Comparison of ENCODE assay signal across 20 cellular contexts in the genomic region with DNA sequence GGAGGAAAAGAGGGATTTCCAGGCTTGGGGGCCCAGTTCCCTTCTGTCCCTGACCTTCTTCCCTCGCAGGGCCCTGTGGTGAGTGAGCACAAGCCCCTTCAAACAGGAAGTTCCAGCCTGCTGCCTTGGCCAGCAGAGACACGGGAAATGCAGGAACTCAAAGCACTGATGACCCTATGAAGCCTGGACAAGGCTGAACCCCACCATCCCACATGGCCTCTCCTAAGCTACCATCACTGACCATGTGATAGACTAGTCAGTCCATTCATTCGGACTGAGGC.
DNase-seq lines count a peak whose midpoint lies in the region; ATAC-seq and TF ChIP-seq lines count a peak whose summit lies in the region.
"Had no signal": no experiment of that assay in that cellular context is flagged by ENCODE, and none has a peak within 500 bp of the region (broad histone marks: within the 10 kb centered on the region; RNA-seq: fewer than 3 reads in every experiment).

No MANE protein-coding gene starts in this region.

- peaks cover 14 to 92% (median 76%) of the 10 kb centered on the region in 9 donors for H3K36me3 ChIP-seq in heart right ventricle
- H3K36me3 ChIP-seq in skeletal muscle tissue (ENCODE audit: control insufficient read depth in 3 of 3, insufficient read depth in 3 of 3, low read length in 3 of 3) = peaks cover 74 to 86% (median 86%) of the 10 kb centered on the region in 3 donors
- H3K36me3 ChIP-seq in vagina = peaks cover 3 to 66% of the 10 kb centered on the region in 2 donors
- no peaks in the 10 kb centered on the region for H3K36me3 ChIP-seq in effector memory CD4-positive, alpha-beta T cell (ENCODE audit: control insufficient read depth, insufficient read depth, low read length)

- TF ChIP-seq CTCF in heart right ventricle (IDR thresholded peaks at IDR 0.05) = no peak
- TF ChIP-seq CTCF in vagina (IDR thresholded peaks at IDR 0.05) = no peak

- no peak overlapping the region for H3K9ac ChIP-seq in skeletal muscle tissue (ENCODE audit: low read depth in 1 of 3, low read length in 3 of 3)

- no peak for DNase-seq in heart right ventricle
- DNase-seq in left ventricle myocardium superior = no peak
- peak; percentile 33 for DNase-seq in medulla oblongata (ENCODE audit: extremely low spot score)
- no peak for DNase-seq in vagina (ENCODE audit: extremely low spot score in 2 of 2)
- DNase-seq in activated naive CD4-positive, alpha-beta T cell treated with Interleukin-2 at 50 U/mL for 16 hours = no peak
- DNase-seq in effector memory CD4-positive, alpha-beta T cell = no peak
- DNase-seq: activated CD4-positive, alpha-beta T cell treated with anti-CD3 and anti-CD28 coated beads for 1 hour; activated CD8-positive, alpha-beta T cell treated with anti-CD3 and anti-CD28 coated beads for 36 hours; central memory CD4-positive, alpha-beta T cell; EL; NCI-H1436; NCI-H2081 treated with DMSO at 0.1 percent for 48 hours; NCI-H345; stimulated activated CD4-positive, alpha-beta T cell treated with anti-CD3 and anti-CD28 coated beads, Interleukin-2, amount 100 ng/mL, for 24 hours; substantia nigra; T-helper 1 cell had no signal

- H3K27me3 ChIP-seq in heart right ventricle (no peaks in the 10 kb centered on the region), skeletal muscle tissue (ENCODE audit: control insufficient read depth in 3 of 3, insufficient read depth in 3 of 3, low read length in 3 of 3) (no peaks in the 10 kb centered on the region), vagina (no peaks in the 10 kb centered on the region)
- no peaks in the 10 kb centered on the region for H3K27me3 ChIP-seq in effector memory CD4-positive, alpha-beta T cell (replicated peaks; ENCODE audit: control insufficient read depth, insufficient read depth, low read length, poor library complexity, severe bottlenecking)

- TF ChIP-seq POLR2A in vagina (IDR thresholded peaks at IDR 0.05) = no peak

- 42 to 65% methylated on average over 3 of the region's 3 CpGs for WGBS in heart right ventricle, 2 donors

- H3K4me1 ChIP-seq in heart right ventricle (peaks cover 6 to 90% (median 52%) of the 10 kb centered on the region in 9 donors), skeletal muscle tissue (ENCODE audit: control insufficient read depth in 3 of 3, insufficient read depth in 3 of 3, low read length in 3 of 3) (peaks cover 43 to 65% (median 53%) of the 10 kb centered on the region in 3 donors), vagina (peaks cover 40% of the 10 kb centered on the region)
- no peaks in the 10 kb centered on the region for H3K4me1 ChIP-seq in effector memory CD4-positive, alpha-beta T cell (ENCODE audit: control insufficient read depth, insufficient read depth, low read length, poor library complexity, severe bottlenecking)
- H3K4me1 ChIP-seq: prostate gland had no signal

- H3K9me3 ChIP-seq in heart right ventricle (no peaks in the 10 kb centered on the region), skeletal muscle tissue (ENCODE audit: control insufficient read depth in 3 of 3, low read length in 3 of 3) (no peaks in the 10 kb centered on the region), vagina (no peaks in the 10 kb centered on the region)
- H3K9me3 ChIP-seq in effector memory CD4-positive, alpha-beta T cell (ENCODE audit: control insufficient read depth, low read length) = no peaks in the 10 kb centered on the region
- H3K9me3 ChIP-seq: prostate gland had no signal

- H3K4me3 ChIP-seq in heart right ventricle = no peak overlapping the region
- H3K4me3 ChIP-seq in skeletal muscle tissue (ENCODE audit: low read length in 3 of 3) = no peak overlapping the region
- no peak overlapping the region for H3K4me3 ChIP-seq in vagina
- no peak overlapping the region for H3K4me3 ChIP-seq in effector memory CD4-positive, alpha-beta T cell (ENCODE audit: insufficient read depth, low read depth, low read length, poor library complexity, severe bottlenecking)
- H3K4me3 ChIP-seq: prostate gland, skin epidermis had no signal

- intact Hi-C loops in heart right ventricle (cut with DNase I) (loop anchor here in 3 of 10 donors (5.0 to 10.0 kb wide), 3 partner anchors 48 to 71 kb away; no protein-coding TSS in a partner anchor), left ventricle myocardium superior (cut with micrococcal nuclease) (no loop called here), vagina (cut with DNase I) (no loop called here)

- H3K27ac ChIP-seq in heart right ventricle = peak overlapping the region in 8 of 10 donors; percentile 5 to 61 (median 52)
- H3K27ac ChIP-seq in skeletal muscle tissue (ENCODE audit: low read depth, low read length) = peak overlapping the region; percentile 14
- peak overlapping the region; percentile 19 for H3K27ac ChIP-seq in vagina
- H3K27ac ChIP-seq in effector memory CD4-positive, alpha-beta T cell (ENCODE audit: insufficient read depth, low read length, poor library complexity, severe bottlenecking) = no peak overlapping the region
- H3K27ac ChIP-seq: prostate gland had no signal

- no peak for ATAC-seq in heart right ventricle
- ATAC-seq in left ventricle myocardium superior = no peak
- ATAC-seq in HG02798 (IDR thresholded peaks at IDR 0.05; ENCODE audit: poor library complexity, unreplicated experiment) = no peak
- ATAC-seq: activated CD8-positive, alpha-beta T cell treated with anti-CD3 and anti-CD28 coated beads for 36 hours had no signal
